In genomic region chr14:74905595-74906142, GRCh38 we compare ENCODE assay signal across 8 cellular contexts. TPM values are rescaled to one million over a fixed set of nuclear protein-coding genes. Genes with fewer than 3 reads are reported as not detected.
A peak's percentile ranks its signal among the peaks of the same experiment; 100 is the strongest.
DNase-seq lines count a peak whose midpoint lies in the region; ATAC-seq, FAIRE-seq and TF ChIP-seq lines count a peak whose summit lies in the region.

No MANE protein-coding gene starts in this region.

- no peak overlapping the region for H3K4ac ChIP-seq in trophoblast cell (ENCODE audit: low read depth, low read length)

- TF ChIP-seq CTCF in Peyer's patch (IDR thresholded peaks at IDR 0.05) (peak; percentile 79 to 97 (median 92)), upper lobe of right lung (IDR thresholded peaks at IDR 0.05) (peak; percentile 95)

- no peaks in the 10 kb centered on the region for H3K9me3 ChIP-seq in BLaER1
- no peaks in the 10 kb centered on the region for H3K9me3 ChIP-seq in HAP-1
- H3K9me3 ChIP-seq in Peyer's patch, result no peaks in the 10 kb centered on the region
- H3K9me3 ChIP-seq in trophoblast cell (ENCODE audit: insufficient read depth, low read depth, low read length), result no peaks in the 10 kb centered on the region
- H3K9me3 ChIP-seq in upper lobe of right lung, result no peaks in the 10 kb centered on the region

- H3K27me3 ChIP-seq in BLaER1 (no peaks in the 10 kb centered on the region), HAP-1 (ENCODE audit: low read depth) (no peaks in the 10 kb centered on the region), Peyer's patch (no peaks in the 10 kb centered on the region), trophoblast cell (ENCODE audit: insufficient read depth, low read length) (no peaks in the 10 kb centered on the region), upper lobe of right lung (no peaks in the 10 kb centered on the region)

- H4K12ac ChIP-seq in trophoblast cell (ENCODE audit: low read depth, low read length), result no peak overlapping the region

- no peak for TF ChIP-seq POLR2A in Peyer's patch (IDR thresholded peaks at IDR 0.05)

- H3K9ac ChIP-seq in BLaER1 (no peak overlapping the region), trophoblast cell (ENCODE audit: low read length) (no peak overlapping the region)

- H2BK5ac ChIP-seq in trophoblast cell (ENCODE audit: low read depth, low read length, poor library complexity), result no peak overlapping the region

- no peak overlapping the region for H3K23ac ChIP-seq in trophoblast cell (ENCODE audit: low read length)

- H3K4me1 ChIP-seq in BLaER1, result peaks cover 44% of the 10 kb centered on the region
- H3K4me1 ChIP-seq in HAP-1, result no peaks in the 10 kb centered on the region
- H3K4me1 ChIP-seq in Peyer's patch, result peaks cover 0 to 25% (median 5%) of the 10 kb centered on the region in 4 donors
- peaks cover 0 to 5% of the 10 kb centered on the region in 2 experiments for H3K4me1 ChIP-seq in trophoblast cell (ENCODE audit: control insufficient read depth in 1 of 2, insufficient read depth in 2 of 2, low read length in 2 of 2)
- peaks cover 15% of the 10 kb centered on the region for H3K4me1 ChIP-seq in upper lobe of right lung

- no peak overlapping the region for H2BK12ac ChIP-seq in trophoblast cell (ENCODE audit: low read length)

- H3K4me2 ChIP-seq in BLaER1, result peak overlapping the region; percentile 59
- H3K4me2 ChIP-seq in trophoblast cell (ENCODE audit: low read length), result no peak overlapping the region

- no peaks in the 10 kb centered on the region for H3K79me2 ChIP-seq in trophoblast cell (ENCODE audit: control insufficient read depth, insufficient read depth, low read length, poor library complexity)

- H3K14ac ChIP-seq in trophoblast cell (ENCODE audit: low read length), result no peak overlapping the region

- in situ Hi-C loops in HAP-1 (cut with MboI; ENCODE audit: low sequenced_read_pairs), result no loop called here

- intact Hi-C loops in upper lobe of right lung (cut with DNase I), result no loop called here

- H3K79me1 ChIP-seq in trophoblast cell (ENCODE audit: low read length), result no peaks in the 10 kb centered on the region

- WGBS in trophoblast cell (ENCODE audit: extremely low coverage, insufficient coverage, insufficient read length), result no CpG with 5 or more reads among the region's 14 CpGs

- DNase-seq in HAP-1 (ENCODE audit: low spot score in 2 of 2), result peak; percentile 41 to 83
- DNase-seq in Peyer's patch, result peak; percentile 76 to 90 (median 83)
- DNase-seq in activated effector memory CD4-positive, alpha-beta T cell treated with anti-CD3 and anti-CD28 coated beads, Interleukin-2, amount 50 U/mL, for 16 hours, result peak; percentile 93
- DNase-seq in frontal cortex (ENCODE audit: low spot score in 2 of 2), result peak; percentile 63 to 78
- DNase-seq in trophoblast cell, result peak; percentile 33 to 75
- peak; percentile 84 for DNase-seq in upper lobe of right lung

- peak; percentile 72 for ATAC-seq in upper lobe of right lung
- no peak for ATAC-seq in GM19351 (IDR thresholded peaks at IDR 0.05; ENCODE audit: unreplicated experiment)

- H3K36me3 ChIP-seq in BLaER1, result peaks cover 56% of the 10 kb centered on the region
- peaks cover 49% of the 10 kb centered on the region for H3K36me3 ChIP-seq in HAP-1 (replicated peaks)
- H3K36me3 ChIP-seq in Peyer's patch, result peaks cover 0 to 48% (median 0%) of the 10 kb centered on the region in 3 donors
- peaks cover 24 to 38% of the 10 kb centered on the region in 2 experiments for H3K36me3 ChIP-seq in trophoblast cell (ENCODE audit: control insufficient read depth in 1 of 2, insufficient read depth in 2 of 2, low read length in 2 of 2)
- H3K36me3 ChIP-seq in upper lobe of right lung, result peaks cover 41% of the 10 kb centered on the region

- H3K18ac ChIP-seq in trophoblast cell (ENCODE audit: low read length), result no peak overlapping the region

- peaks cover 43% of the 10 kb centered on the region for H4K20me1 ChIP-seq in BLaER1

- H2AK5ac ChIP-seq in trophoblast cell (ENCODE audit: low read length), result no peak overlapping the region

- no peak overlapping the region for H4K91ac ChIP-seq in trophoblast cell (ENCODE audit: low read depth, low read length)

- FAIRE-seq in frontal cortex (lab: Jason Lieb, UNC), result no peak

- H2AFZ ChIP-seq in trophoblast cell (ENCODE audit: insufficient read depth, low read length, poor library complexity), result no peak overlapping the region

- H3K4me3 ChIP-seq in BLaER1 (no peak overlapping the region), HAP-1 (no peak overlapping the region), Peyer's patch (no peak overlapping the region), trophoblast cell (ENCODE audit: low read depth, low read length) (no peak overlapping the region), upper lobe of right lung (no peak overlapping the region)

- peak overlapping the region; percentile 26; the same call in 1 of the 2 replicates for H3K27ac ChIP-seq in BLaER1
- H3K27ac ChIP-seq in Peyer's patch, result no peak overlapping the region
- H3K27ac ChIP-seq in trophoblast cell (ENCODE audit: low read depth, low read length), result no peak overlapping the region
- H3K27ac ChIP-seq in upper lobe of right lung, result no peak overlapping the region

- H2BK120ac ChIP-seq in trophoblast cell (ENCODE audit: insufficient read depth, low read length, poor library complexity), result no peak overlapping the region

- no peak overlapping the region for H4K8ac ChIP-seq in trophoblast cell (ENCODE audit: low read depth, low read length)

RNA-seq across cellular contexts. Expression of gene RPS6KL1, which starts 17.4 kb away (rescaled TPM):
- total RNA-seq in Peyer's patch, result 10 to 100 TPM in 1 of 4 donors, 1 to 10 TPM in 3; 4.2 to 12.7 (median 6.7) TPM
- 23.6 TPM for total RNA-seq in frontal cortex
- polyA plus RNA-seq in trophoblast cell (2013), result 0.31 and 0.67 TPM in 2 replicates
- 5.1 TPM for total RNA-seq in upper lobe of right lung

RNA-seq across cellular contexts. Expression of gene DLST, which starts 24.0 kb away (rescaled TPM):
- total RNA-seq in Peyer's patch (100 to 1,000 TPM; 128 to 163 (median 154) TPM), frontal cortex (28.5 TPM), upper lobe of right lung (90.1 TPM)
- polyA plus RNA-seq in trophoblast cell (2013), result 46.1 and 47.0 TPM in 2 replicates

RNA-seq across cellular contexts. Expression of gene PROX2, which starts 29.7 kb away (rescaled TPM):
- total RNA-seq in Peyer's patch (not detected), frontal cortex (not detected), upper lobe of right lung (not detected)
- polyA plus RNA-seq in trophoblast cell (2013), result 0.01 TPM in 2 replicates

RNA-seq across cellular contexts. Expression of gene PGF, which starts 49.7 kb away (rescaled TPM):
- 10 to 100 TPM in 2 of 4 donors, 1 to 10 TPM in 2; 7.3 to 28.1 (median 10.8) TPM for total RNA-seq in Peyer's patch
- 2.9 TPM for total RNA-seq in frontal cortex
- 746 and 849 TPM in 2 replicates for polyA plus RNA-seq in trophoblast cell (2013)
- 4.7 TPM for total RNA-seq in upper lobe of right lung
